In the genomic region with DNA sequence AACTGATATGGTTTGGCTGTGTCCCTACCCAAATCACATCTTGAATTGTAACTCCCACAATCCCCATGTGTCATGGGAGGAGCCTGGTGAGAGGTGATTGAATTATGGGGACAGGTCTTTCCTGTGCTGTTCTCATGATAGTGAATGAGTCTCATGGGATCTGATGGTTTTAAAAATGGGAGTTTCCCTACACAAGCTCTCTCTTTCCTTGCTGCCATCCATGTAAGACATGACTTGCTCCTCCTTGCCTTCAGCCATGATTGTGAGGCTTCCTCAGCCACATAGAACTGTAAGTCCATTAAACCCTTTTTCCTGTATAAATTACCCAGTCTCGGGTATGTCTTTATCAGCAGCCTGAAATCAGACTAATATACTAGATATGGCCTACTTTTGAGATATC, we compare ENCODE assay signal across 25 cellular contexts. TPM values are rescaled to one million over a fixed set of nuclear protein-coding genes. Genes with fewer than 3 reads are reported as not detected.
"Had no signal": no experiment of that assay in that cellular context is flagged by ENCODE, and none has a peak within 500 bp of the region (broad histone marks: within the 10 kb centered on the region; RNA-seq: fewer than 3 reads in every experiment).

No MANE protein-coding gene starts in this region.

RNA-seq across cellular contexts. Expression of a gene that starts 57.9 kb away (rescaled TPM):
- total RNA-seq: endothelial cell of umbilical vein, epithelial cell of proximal tubule, esophagus muscularis mucosa, fibroblast of lung, foreskin keratinocyte, gastroesophageal sphincter, heart left ventricle, hepatocyte, kidney epithelial cell, left cardiac atrium, left lung, lower leg skin, lung microvascular endothelial cell, mesothelial cell of epicardium, mucosa of descending colon, omental fat pad, pancreas, posterior vena cava, spleen, suprapubic skin, transverse colon, ureter, vagina had no signal
- polyA plus RNA-seq: endothelial cell of umbilical vein, fibroblast of lung, foreskin keratinocyte, heart left ventricle, hepatocyte, neural cell, pancreas, spleen, thymus had no signal
